20 cellular contexts compared by ENCODE assay signal in the genomic region with DNA sequence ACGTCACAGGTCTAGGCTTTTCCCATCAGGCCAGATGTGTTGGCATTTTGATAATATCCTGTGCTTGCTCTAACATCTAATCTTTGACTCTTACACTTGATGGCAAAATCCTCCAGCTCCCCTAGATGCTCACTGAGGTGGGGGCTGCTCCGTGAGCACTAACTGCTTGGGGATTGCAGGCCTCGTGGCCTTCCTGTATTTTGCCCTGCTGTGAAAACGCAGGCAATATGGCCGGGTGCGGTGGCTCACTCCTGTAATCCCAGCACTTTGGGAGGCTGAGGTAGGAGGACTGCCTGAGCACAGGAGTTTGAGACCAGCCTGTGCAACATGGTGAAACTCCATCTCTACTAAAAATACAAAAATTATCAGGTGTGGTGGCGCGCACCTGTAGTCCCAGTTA. TPM values are rescaled to one million over a fixed set of nuclear protein-coding genes. Genes with fewer than 3 reads are reported as not detected.
DNase-seq lines count a peak whose midpoint lies in the region; ATAC-seq lines count a peak whose summit lies in the region.
"Had no signal": no experiment of that assay in that cellular context is flagged by ENCODE, and none has a peak within 500 bp of the region (broad histone marks: within the 10 kb centered on the region; RNA-seq: fewer than 3 reads in every experiment).

No MANE protein-coding gene starts in this region.

- H3K27ac ChIP-seq in caudate nucleus (ENCODE audit: low read depth, low read length) (peak overlapping the region; percentile 89), temporal lobe (ENCODE audit: low read depth, low read length) (peak overlapping the region; percentile 93)
- H3K27ac ChIP-seq: BLaER1 treated with 17β-estradiol and CSF1 and Interleukin-3, amounts not matched to agents 10 nM and 100 nM had no signal

- ATAC-seq in GM21529 (IDR thresholded peaks at IDR 0.05; ENCODE audit: unreplicated experiment) = no peak

- no peak for DNase-seq in caudate nucleus (lab: John Stamatoyannopoulos, UW)
- peak; percentile 0 for DNase-seq in hepatic stellate cell (ENCODE audit: low spot score)
- DNase-seq in mesenteric fat pad (ENCODE audit: low spot score) = peak; percentile 65
- DNase-seq in NCI-H345 treated with DMSO at 0.1 percent for 48 hours (lab: John Stamatoyannopoulos, UW; ENCODE audit: unreplicated experiment) = no peak
- DNase-seq in SKM-1 treated with dmso at 0.1 percent for 144 hours (lab: John Stamatoyannopoulos, UW; ENCODE audit: unreplicated experiment) = no peak
- DNase-seq in GDM1 (lab: John Stamatoyannopoulos, UW) = no peak
- DNase-seq: 8988T; ACHN; AML-193; BE2C; CD4-positive, alpha-beta T cell; CD8-positive, alpha-beta memory T cell; DMS 273 treated with DMSO at 0.1 percent for 48 hours; DMS79; EL; GF-D8; HFFc6 had no signal

RNA-seq across cellular contexts. Expression of a gene that starts 9.7 kb away (rescaled TPM):
- total RNA-seq in mesenteric fat pad (25.0 TPM), temporal lobe (0.74 TPM)

RNA-seq across cellular contexts. Expression of a gene that starts 43.7 kb away (rescaled TPM):
- 14.7 TPM for total RNA-seq in mesenteric fat pad
- 8.6 TPM for total RNA-seq in temporal lobe

Comparison
In these comparisons a context has a peak if more than half of its experiments do, and no peak if none do; other contexts are left out.
1. DNase-seq: peak in hepatic stellate cell (single experiment) and mesenteric fat pad (single experiment); none in caudate nucleus (0 of 61), NCI-H345 treated with DMSO at 0.1 percent for 48 hours (single experiment), SKM-1 treated with dmso at 0.1 percent for 144 hours (single experiment) and GDM1 (single experiment).
2. RNA of a gene that starts 9.7 kb away (total RNA-seq): 25.0 TPM in mesenteric fat pad (single experiment); 0.74 TPM in temporal lobe (single experiment); every median in the first group is over 10 times any median in the second.